In the genomic region with DNA sequence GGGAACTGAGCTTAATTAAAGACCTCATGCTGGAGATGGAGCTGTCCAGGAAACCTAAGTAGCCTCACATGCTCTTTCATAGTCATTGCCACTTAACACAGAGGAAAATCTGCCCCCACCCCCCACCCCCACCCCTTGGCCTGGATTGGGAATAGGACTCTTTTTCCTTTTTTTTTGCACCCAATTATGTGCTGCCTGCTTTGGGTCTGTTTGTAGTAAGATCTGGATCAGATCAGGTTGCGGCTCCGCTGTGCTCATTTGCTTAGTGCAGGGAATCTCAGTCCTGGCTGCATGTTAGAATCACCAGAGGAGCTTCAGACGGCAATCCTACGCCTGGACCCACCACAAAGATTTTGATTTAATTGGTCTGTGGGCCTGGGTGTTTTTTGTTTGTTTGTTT, we compare ENCODE assay signal across 29 cellular contexts.
"Had no signal": no experiment of that assay in that cellular context is flagged by ENCODE, and none has a peak within 500 bp of the region (broad histone marks: within the 10 kb centered on the region; RNA-seq: fewer than 3 reads in every experiment).

No MANE protein-coding gene starts in this region.

- H3K27ac Mint-ChIP-seq: activated CD4-positive, alpha-beta memory T cell treated with anti-CD3 and anti-CD28 coated beads for 36 hours; activated CD4-positive, alpha-beta T cell treated with anti-CD3 and anti-CD28 coated beads for 36 hours; activated CD4-positive, alpha-beta T cell treated with anti-CD3 and anti-CD28 coated beads, Interleukin-2, amount 10 ng/mL, durations not matched to agents 24 days and 14 days; activated CD8-positive, alpha-beta memory T cell treated with anti-CD3 and anti-CD28 coated beads, Interleukin-2, amount 10 ng/mL, durations not matched to agents 7 days and 5 days; activated CD8-positive, alpha-beta T cell treated with anti-CD3 and anti-CD28 coated beads, Interleukin-2, amount 10 ng/mL, durations not matched to agents 7 days and 5 days; activated naive CD4-positive, alpha-beta T cell treated with anti-CD3 and anti-CD28 coated beads for 36 hours; activated naive CD4-positive, alpha-beta T cell treated with anti-CD3 and anti-CD28 coated beads, Interleukin-2, amount 50 U/mL, for 24 hours; activated naive CD8-positive, alpha-beta T cell treated with anti-CD3 and anti-CD28 coated beads for 36 hours; activated naive CD8-positive, alpha-beta T cell treated with anti-CD3 and anti-CD28 coated beads, Interleukin-2, amount 50 U/mL, for 24 hours; activated T-helper 1 cell treated with anti-CD3 and anti-CD28 coated beads, Interleukin-12 subunit alpha, Interleukin-12 subunit beta, Interleukin-2, Interleukin-4 antibody, amounts not matched to agents 30 ng/mL and 10 ng/mL and 1 ng/mL, durations not matched to agents 14 hours and 24 hours and 36 hours; activated T-helper 2 cell treated with anti-CD3 and anti-CD28 coated beads, Interferon-gamma antibody, Interleukin-2, Interleukin-4, amounts not matched to agents 10 μg/mL and 5 μg/mL and 100 μg/mL, durations not matched to agents 14 hours and 24 hours and 36 hours; effector memory CD8-positive, alpha-beta T cell had no signal

- H3K4me1 ChIP-seq: adrenal gland, body of pancreas, esophagus squamous epithelium, gastroesophageal sphincter had no signal

- ATAC-seq: activated CD4-positive, alpha-beta T cell treated with anti-CD3 and anti-CD28 coated beads for 36 hours; activated CD8-positive, alpha-beta memory T cell treated with anti-CD3 and anti-CD28 coated beads, Interleukin-2, amount 10 ng/mL, durations not matched to agents 7 days and 5 days; activated CD8-positive, alpha-beta T cell treated with anti-CD3 and anti-CD28 coated beads, Interleukin-2, amount 10 ng/mL, durations not matched to agents 7 days and 5 days; activated naive CD8-positive, alpha-beta T cell treated with anti-CD3 and anti-CD28 coated beads, Interleukin-2, amount 50 U/mL, for 24 hours; body of pancreas; effector memory CD8-positive, alpha-beta T cell; gastroesophageal sphincter had no signal

- H3K4me3 Mint-ChIP-seq: activated CD4-positive, alpha-beta memory T cell treated with anti-CD3 and anti-CD28 coated beads for 36 hours; activated CD4-positive, alpha-beta T cell treated with anti-CD3 and anti-CD28 coated beads for 36 hours; activated CD4-positive, alpha-beta T cell treated with anti-CD3 and anti-CD28 coated beads, Interleukin-2, amount 10 ng/mL, durations not matched to agents 24 days and 14 days; activated CD8-positive, alpha-beta memory T cell treated with anti-CD3 and anti-CD28 coated beads, Interleukin-2, amount 10 ng/mL, durations not matched to agents 7 days and 5 days; activated CD8-positive, alpha-beta T cell treated with anti-CD3 and anti-CD28 coated beads, Interleukin-2, amount 10 ng/mL, durations not matched to agents 7 days and 5 days; activated naive CD4-positive, alpha-beta T cell treated with anti-CD3 and anti-CD28 coated beads for 36 hours; activated naive CD4-positive, alpha-beta T cell treated with anti-CD3 and anti-CD28 coated beads, Interleukin-2, amount 50 U/mL, for 24 hours; activated naive CD8-positive, alpha-beta T cell treated with anti-CD3 and anti-CD28 coated beads for 36 hours; activated naive CD8-positive, alpha-beta T cell treated with anti-CD3 and anti-CD28 coated beads, Interleukin-2, amount 50 U/mL, for 24 hours; activated T-helper 1 cell treated with anti-CD3 and anti-CD28 coated beads, Interleukin-12 subunit alpha, Interleukin-12 subunit beta, Interleukin-2, Interleukin-4 antibody, amounts not matched to agents 30 ng/mL and 10 ng/mL and 1 ng/mL, durations not matched to agents 14 hours and 24 hours and 36 hours; effector memory CD8-positive, alpha-beta T cell had no signal

- H3K27ac ChIP-seq: adrenal gland, body of pancreas, epithelial cell of prostate, esophagus squamous epithelium, gastroesophageal sphincter had no signal

- H3K27me3 ChIP-seq: adrenal gland, body of pancreas had no signal

- DNase-seq: activated CD4-positive, alpha-beta memory T cell treated with anti-CD3 and anti-CD28 coated beads for 36 hours; activated CD4-positive, alpha-beta T cell treated with anti-CD3 and anti-CD28 coated beads for 36 hours; activated CD4-positive, alpha-beta T cell treated with anti-CD3 and anti-CD28 coated beads, Interleukin-2, amount 10 ng/mL, durations not matched to agents 24 days and 14 days; activated CD4-positive, CD25-positive, alpha-beta regulatory T cell; activated CD4-positive, CD25-positive, alpha-beta regulatory T cell treated with anti-CD3 and anti-CD28 coated beads, Interleukin-2, amount 50 U/mL, for 72 hours; activated CD8-positive, alpha-beta memory T cell treated with anti-CD3 and anti-CD28 coated beads, Interleukin-2, amount 10 ng/mL, durations not matched to agents 7 days and 5 days; activated CD8-positive, alpha-beta memory T cell treated with anti-CD3 and anti-CD28 coated beads, Interleukin-2, amount 50 U/mL, for 4 hours; activated CD8-positive, alpha-beta T cell treated with anti-CD3 and anti-CD28 coated beads, Interleukin-2, amount 10 ng/mL, durations not matched to agents 7 days and 5 days; activated effector memory CD4-positive, alpha-beta T cell treated with anti-CD3 and anti-CD28 coated beads, Interleukin-2, amount 50 U/mL, for 16 hours; activated naive CD4-positive, alpha-beta T cell treated with anti-CD3 and anti-CD28 coated beads for 36 hours; activated naive CD8-positive, alpha-beta T cell treated with anti-CD3 and anti-CD28 coated beads for 36 hours; activated naive CD8-positive, alpha-beta T cell treated with anti-CD3 and anti-CD28 coated beads, Interleukin-2, amount 50 U/mL, for 24 hours; activated T-cell treated with anti-CD3 and anti-CD28 coated beads, Interleukin-2, amount 50 U/mL, for 1 hour; activated T-cell treated with anti-CD3 and anti-CD28 coated beads, Interleukin-2, amount 50 U/mL, for 48 hours; adrenal gland; aorta; body of pancreas; cortex of kidney; dermis blood vessel endothelial cell; effector CD4-positive, alpha-beta T cell; effector memory CD8-positive, alpha-beta T cell; esophagus squamous epithelium; foreskin melanocyte; T-helper 2 cell had no signal

- H3K9me3 ChIP-seq: adrenal gland, body of pancreas had no signal

- H3K4me3 ChIP-seq: adrenal gland, body of pancreas, esophagus squamous epithelium, gastroesophageal sphincter had no signal

- H3K4me1 Mint-ChIP-seq: activated CD4-positive, alpha-beta T cell treated with anti-CD3 and anti-CD28 coated beads for 36 hours; activated CD8-positive, alpha-beta memory T cell treated with anti-CD3 and anti-CD28 coated beads, Interleukin-2, amount 10 ng/mL, durations not matched to agents 7 days and 5 days; activated naive CD4-positive, alpha-beta T cell treated with anti-CD3 and anti-CD28 coated beads, Interleukin-2, amount 50 U/mL, for 24 hours; activated naive CD8-positive, alpha-beta T cell treated with anti-CD3 and anti-CD28 coated beads for 36 hours; activated naive CD8-positive, alpha-beta T cell treated with anti-CD3 and anti-CD28 coated beads, Interleukin-2, amount 50 U/mL, for 24 hours had no signal

- H3K36me3 Mint-ChIP-seq: activated CD8-positive, alpha-beta memory T cell treated with anti-CD3 and anti-CD28 coated beads, Interleukin-2, amount 10 ng/mL, durations not matched to agents 7 days and 5 days had no signal

- H3K27me3 Mint-ChIP-seq: activated CD4-positive, alpha-beta T cell treated with anti-CD3 and anti-CD28 coated beads for 36 hours; activated naive CD4-positive, alpha-beta T cell treated with anti-CD3 and anti-CD28 coated beads, Interleukin-2, amount 50 U/mL, for 24 hours had no signal

- H3K36me3 ChIP-seq: adrenal gland, esophagus squamous epithelium, gastroesophageal sphincter had no signal
